In the genomic region with DNA sequence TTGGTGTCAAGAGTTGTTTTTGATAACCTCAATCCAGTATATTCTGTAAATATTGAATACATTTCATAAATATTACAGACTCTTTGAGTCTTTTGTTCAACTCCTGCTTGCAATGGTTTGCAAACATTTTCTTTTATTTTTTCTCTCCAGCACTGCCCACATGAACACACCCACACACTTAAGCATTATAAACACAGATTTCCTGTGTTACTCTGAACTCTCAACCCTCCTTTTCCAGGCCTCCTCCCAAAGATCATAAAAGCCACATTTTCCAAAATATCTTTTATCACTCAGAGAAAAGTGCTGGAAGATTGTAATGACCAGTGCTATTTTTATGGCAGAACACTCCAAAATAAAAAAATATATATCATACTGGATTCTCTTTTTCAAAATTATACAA, we compare ENCODE assay signal across 14 cellular contexts. TPM values are rescaled to one million over a fixed set of nuclear protein-coding genes. Genes with fewer than 3 reads are reported as not detected.
DNase-seq lines count a peak whose midpoint lies in the region; ATAC-seq and TF ChIP-seq lines count a peak whose summit lies in the region.
"Had no signal": no experiment of that assay in that cellular context is flagged by ENCODE, and none has a peak within 500 bp of the region (broad histone marks: within the 10 kb centered on the region; RNA-seq: fewer than 3 reads in every experiment).

No MANE protein-coding gene starts in this region.

- peak overlapping the region; percentile 96 for H3K27ac Mint-ChIP-seq in activated T-cell treated with anti-CD3 and anti-CD28 coated beads, Interleukin-2, amount 50 U/mL, for 72 hours
- peak overlapping the region; percentile 54 for H3K27ac Mint-ChIP-seq in activated B cell treated with CpG ODN at 0.5 μM for 24 hours

- CTCF ChIA-PET in activated B cell treated with CpG ODN at 0.5 μM for 24 hours (lab: Charles Lee) = interaction anchor here (1.8 kb wide), 1 partner anchor 10 kb away, joined by 5 read pairs; no protein-coding TSS in a partner anchor

- no peak for DNase-seq in activated T-cell treated with anti-CD3 and anti-CD28 coated beads, Interleukin-2, amount 50 U/mL, for 72 hours
- DNase-seq in activated T-cell treated with anti-CD3 and anti-CD28 coated beads for 4 hours (no peak), activated B cell treated with CpG ODN at 0.5 μM for 24 hours (no peak), fibroblast of peridontal ligament (ENCODE audit: extremely low read depth) (peak; percentile 11), OCI-M2 (lab: John Stamatoyannopoulos, UW; ENCODE audit: unreplicated experiment) (no peak), NCI-H1417 (lab: John Stamatoyannopoulos, UW) (no peak), lower lobe of right lung (no peak)
- DNase-seq: activated effector memory CD4-positive, alpha-beta T cell treated with anti-CD3 and anti-CD28 coated beads, Interleukin-2, amount 50 U/mL, for 16 hours; NCI-H2029 treated with DMSO at 0.1 percent for 48 hours; SJCRH30; stomach had no signal

- POLR2A ChIA-PET in activated B cell treated with CpG ODN at 0.5 μM for 24 hours (lab: Charles Lee) = interaction anchor here (1.3 to 7.9 kb wide), 9 partner anchors 8 to 49 kb away, joined by 3 to 165 read pairs (median 23); no protein-coding TSS in a partner anchor

- ATAC-seq in activated T-cell treated with anti-CD3 and anti-CD28 coated beads, Interleukin-2, amount 50 U/mL, for 72 hours (replicated peaks in 1 of 2) = no peak
- ATAC-seq in activated B cell treated with CpG ODN at 0.5 μM for 24 hours (ENCODE audit: low read depth) (no peak), lower lobe of right lung (no peak)

- H3K4me2 ChIP-seq in skeletal muscle satellite cell (ENCODE audit: low read length) = peak overlapping the region; percentile 7

- H3K4me3 ChIP-seq in skeletal muscle satellite cell (ENCODE audit: low read length) (no peak overlapping the region), lower lobe of right lung (no peak overlapping the region)
- H3K4me3 ChIP-seq: SJCRH30, stomach had no signal

- intact Hi-C loops in activated B cell treated with CpG ODN at 0.5 μM for 24 hours (cut with micrococcal nuclease) = no loop called here
- intact Hi-C loops in lower lobe of right lung (cut with DNase I) = loop anchor here (10.0 kb wide), 1 partner anchor 80 kb away; no protein-coding TSS in a partner anchor

- peak overlapping the region; percentile 37 to 39 for H3K4me3 Mint-ChIP-seq in activated T-cell treated with anti-CD3 and anti-CD28 coated beads, Interleukin-2, amount 50 U/mL, for 72 hours
- H3K4me3 Mint-ChIP-seq in activated B cell treated with CpG ODN at 0.5 μM for 24 hours = peak overlapping the region; percentile 1

- peaks cover 20 to 42% of the 10 kb centered on the region in 2 donors for H3K36me3 Mint-ChIP-seq in activated T-cell treated with anti-CD3 and anti-CD28 coated beads, Interleukin-2, amount 50 U/mL, for 72 hours (ENCODE audit: insufficient read depth in 2 of 2)
- peaks cover 59% of the 10 kb centered on the region for H3K36me3 Mint-ChIP-seq in activated B cell treated with CpG ODN at 0.5 μM for 24 hours (ENCODE audit: low read depth)

- H3K9me3 Mint-ChIP-seq in activated T-cell treated with anti-CD3 and anti-CD28 coated beads, Interleukin-2, amount 50 U/mL, for 72 hours = peaks cover 7% of the 10 kb centered on the region in 2 donors
- H3K9me3 Mint-ChIP-seq in activated B cell treated with CpG ODN at 0.5 μM for 24 hours = peaks cover 4% of the 10 kb centered on the region

- H3K27ac ChIP-seq in lower lobe of right lung = no peak overlapping the region
- H3K27ac ChIP-seq: SJCRH30, stomach had no signal

- no peaks in the 10 kb centered on the region for H3K27me3 Mint-ChIP-seq in activated T-cell treated with anti-CD3 and anti-CD28 coated beads, Interleukin-2, amount 50 U/mL, for 72 hours (ENCODE audit: low read depth)
- no peaks in the 10 kb centered on the region for H3K27me3 Mint-ChIP-seq in activated B cell treated with CpG ODN at 0.5 μM for 24 hours

- H3K9me3 ChIP-seq in skeletal muscle satellite cell (replicated peaks; ENCODE audit: low read length) (no peaks in the 10 kb centered on the region), lower lobe of right lung (peaks cover 5% of the 10 kb centered on the region)
- H3K9me3 ChIP-seq: stomach had no signal

- H3K9ac ChIP-seq in skeletal muscle satellite cell (ENCODE audit: low read depth, low read length) = no peak overlapping the region

- TF ChIP-seq CTCF in activated B cell treated with CpG ODN at 0.5 μM for 24 hours (IDR thresholded peaks at IDR 0.05) (no peak), lower lobe of right lung (IDR thresholded peaks at IDR 0.05) (no peak)

- peaks cover 91% of the 10 kb centered on the region for H3K4me1 Mint-ChIP-seq in activated T-cell treated with anti-CD3 and anti-CD28 coated beads, Interleukin-2, amount 50 U/mL, for 72 hours (ENCODE audit: low read depth)
- H3K4me1 Mint-ChIP-seq in activated B cell treated with CpG ODN at 0.5 μM for 24 hours = peaks cover 75% of the 10 kb centered on the region

- H3K4me1 ChIP-seq in skeletal muscle satellite cell (ENCODE audit: control insufficient read depth, insufficient read depth, low read length) (peaks cover 8% of the 10 kb centered on the region), lower lobe of right lung (peaks cover 55% of the 10 kb centered on the region)

- no peaks in the 10 kb centered on the region for H3K36me3 ChIP-seq in skeletal muscle satellite cell (ENCODE audit: insufficient read depth, low read length)
- H3K36me3 ChIP-seq in lower lobe of right lung = no peaks in the 10 kb centered on the region
- H3K36me3 ChIP-seq: SJCRH30, stomach had no signal

- H3K27me3 ChIP-seq in skeletal muscle satellite cell (ENCODE audit: control insufficient read depth, insufficient read depth, low read length) = peaks cover 4% of the 10 kb centered on the region
- no peaks in the 10 kb centered on the region for H3K27me3 ChIP-seq in lower lobe of right lung (ENCODE audit: low read depth)
- H3K27me3 ChIP-seq: SJCRH30, stomach had no signal

RNA-seq across cellular contexts. Expression of gene ARHGAP25, which starts 20.5 kb away (rescaled TPM):
- 10 to 100 TPM; 38.3 to 49.5 TPM for total RNA-seq in activated T-cell treated with anti-CD3 and anti-CD28 coated beads, Interleukin-2, amount 50 U/mL, for 72 hours
- 324 and 336 TPM in 2 replicates for total RNA-seq in activated B cell treated with CpG ODN at 0.5 μM for 24 hours
- total RNA-seq in skeletal muscle satellite cell (2012; rRNA removed) = 0.22 and 0.51 TPM in 2 replicates
- 48.5 TPM for total RNA-seq in lower lobe of right lung
- total RNA-seq: LHCN-M2, myocyte had no signal
